9 cellular contexts compared by ENCODE assay signal in the genomic region with DNA sequence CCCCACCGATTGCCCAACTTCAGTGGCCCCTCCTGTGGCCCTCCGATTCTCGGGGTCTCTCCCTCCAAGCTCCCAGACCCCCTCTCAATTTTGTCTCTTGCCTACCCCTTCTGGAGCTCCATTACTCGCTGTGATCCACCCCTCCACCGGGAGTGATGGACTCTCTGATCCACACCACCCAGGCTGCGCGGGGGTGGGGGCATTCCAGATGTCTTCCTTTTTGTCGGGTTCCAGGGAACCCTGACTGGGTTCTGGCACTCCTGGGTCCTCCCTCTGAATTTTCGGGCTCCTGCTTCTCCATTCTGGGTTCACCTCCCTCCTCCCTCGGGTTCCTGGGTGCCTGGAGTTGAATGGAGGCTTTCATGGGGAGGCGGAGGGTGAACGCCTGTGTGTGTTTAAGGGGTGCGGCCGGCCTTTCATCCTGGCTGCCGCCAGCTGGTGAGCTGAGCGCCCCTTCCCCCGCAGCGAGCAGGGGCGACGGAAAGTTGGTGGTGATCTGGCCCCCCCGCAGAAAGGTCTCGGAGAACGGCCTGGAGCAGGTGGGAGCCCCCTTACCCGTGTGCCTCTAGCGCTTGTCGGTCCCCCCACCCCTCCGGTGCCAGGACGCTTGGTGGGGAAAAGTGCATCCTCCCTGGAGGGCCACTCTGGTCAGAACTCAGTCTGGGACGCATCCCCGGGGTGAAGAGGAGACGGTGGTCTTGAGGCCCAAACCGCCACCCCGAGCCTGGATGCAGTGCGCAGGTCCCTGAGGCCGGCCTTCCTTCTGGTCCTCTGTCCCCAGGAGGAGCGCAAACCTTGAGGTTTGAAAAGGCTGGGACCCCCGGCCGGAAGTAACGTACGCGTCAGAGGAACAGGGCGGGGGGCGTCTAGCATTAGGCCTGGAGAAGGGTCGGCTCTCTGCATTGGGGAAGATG. TPM values are rescaled to one million over a fixed set of nuclear protein-coding genes. Genes with fewer than 3 reads are reported as not detected.
DNase-seq lines count a peak whose midpoint lies in the region; ATAC-seq and TF ChIP-seq lines count a peak whose summit lies in the region.
"Had no signal": no experiment of that assay in that cellular context is flagged by ENCODE, and none has a peak within 500 bp of the region (broad histone marks: within the 10 kb centered on the region; RNA-seq: fewer than 3 reads in every experiment).

No MANE protein-coding gene starts in this region.

- H3K9me3 Mint-ChIP-seq in CD4-positive, CD25-positive, alpha-beta regulatory T cell: no peaks in the 10 kb centered on the region
- no peaks in the 10 kb centered on the region for H3K9me3 Mint-ChIP-seq in activated T-helper 17 cell treated with anti-CD3 and anti-CD28 coated beads, Interleukin-2, amount 50 U/mL, for 72 hours

- intact Hi-C loops in left ventricle myocardium inferior (cut with micrococcal nuclease): no loop called here

- peaks cover 0 to 23% (median 7%) of the 10 kb centered on the region in 4 donors for H3K4me1 Mint-ChIP-seq in CD4-positive, CD25-positive, alpha-beta regulatory T cell
- H3K4me1 Mint-ChIP-seq in activated T-helper 17 cell treated with anti-CD3 and anti-CD28 coated beads, Interleukin-2, amount 50 U/mL, for 72 hours: no peaks in the 10 kb centered on the region

- no peak for TF ChIP-seq POLR2A in GM18505 (IDR thresholded peaks at IDR 0.05; ENCODE audit: borderline replicate concordance, extremely low read depth, insufficient read depth, insufficient read length)

- peaks cover 22% of the 10 kb centered on the region for H3K27me3 Mint-ChIP-seq in CD4-positive, CD25-positive, alpha-beta regulatory T cell
- no peaks in the 10 kb centered on the region for H3K27me3 Mint-ChIP-seq in activated T-helper 17 cell treated with anti-CD3 and anti-CD28 coated beads, Interleukin-2, amount 50 U/mL, for 72 hours

- no peaks in the 10 kb centered on the region for H3K9me3 ChIP-seq in CD4-positive, CD25-positive, alpha-beta regulatory T cell (ENCODE audit: control insufficient read depth in 2 of 2, low read length in 2 of 2)
- no peaks in the 10 kb centered on the region for H3K9me3 ChIP-seq in left ventricle myocardium inferior (replicated peaks)

- no peaks in the 10 kb centered on the region for H3K36me3 ChIP-seq in CD4-positive, CD25-positive, alpha-beta regulatory T cell (ENCODE audit: control insufficient read depth, insufficient read depth, low read length)
- no peaks in the 10 kb centered on the region for H3K36me3 ChIP-seq in left ventricle myocardium inferior

- H3K4me3 Mint-ChIP-seq in CD4-positive, CD25-positive, alpha-beta regulatory T cell: peak overlapping the region; percentile 89 to 98 (median 92)
- H3K4me3 Mint-ChIP-seq in activated T-helper 17 cell treated with anti-CD3 and anti-CD28 coated beads, Interleukin-2, amount 50 U/mL, for 72 hours: peak overlapping the region; percentile 92

- DNase-seq in CD4-positive, CD25-positive, alpha-beta regulatory T cell: peak in 1 of 3 donors; percentile 31
- DNase-seq in left ventricle myocardium inferior (no peak), retinal pigment epithelial cell (ENCODE audit: low read depth) (no peak)

- no peaks in the 10 kb centered on the region for H3K36me3 Mint-ChIP-seq in CD4-positive, CD25-positive, alpha-beta regulatory T cell
- no peaks in the 10 kb centered on the region for H3K36me3 Mint-ChIP-seq in activated T-helper 17 cell treated with anti-CD3 and anti-CD28 coated beads, Interleukin-2, amount 50 U/mL, for 72 hours (ENCODE audit: low read depth)

- peak overlapping the region; percentile 64 for H3K4me3 ChIP-seq in CD4-positive, CD25-positive, alpha-beta regulatory T cell (ENCODE audit: low read depth, low read length)
- peak overlapping the region; percentile 92 for H3K4me3 ChIP-seq in left ventricle myocardium inferior
- peak overlapping the region; percentile 70 for H3K4me3 ChIP-seq in retinal pigment epithelial cell (ENCODE audit: low read length)

- no peaks in the 10 kb centered on the region for H3K27me3 ChIP-seq in CD4-positive, CD25-positive, alpha-beta regulatory T cell (ENCODE audit: control insufficient read depth, insufficient read depth, low read length)
- no peaks in the 10 kb centered on the region for H3K27me3 ChIP-seq in left ventricle myocardium inferior (ENCODE audit: low read depth)

- no peak overlapping the region for H3K27ac ChIP-seq in CD4-positive, CD25-positive, alpha-beta regulatory T cell (ENCODE audit: insufficient read depth, low read length, poor library complexity, severe bottlenecking)
- peak overlapping the region; percentile 96 for H3K27ac ChIP-seq in left ventricle myocardium inferior (replicated peaks)

- TF ChIP-seq CTCF in left ventricle myocardium inferior (IDR thresholded peaks at IDR 0.05; ENCODE audit: borderline replicate concordance): no peak
- no peak for TF ChIP-seq CTCF in retinal pigment epithelial cell (conservative IDR thresholded peaks at IDR 0.05; ENCODE audit: low read depth, low read length)

- ATAC-seq in CD4-positive, CD25-positive, alpha-beta regulatory T cell (ENCODE audit: low read depth in 2 of 2): peak in 1 of 2 donors; percentile 4
- peak; percentile 8 for ATAC-seq in HG03066 (IDR thresholded peaks at IDR 0.05; ENCODE audit: low read depth, unreplicated experiment)
- peak; percentile 24 for ATAC-seq in activated T-helper 17 cell treated with anti-CD3 and anti-CD28 coated beads, Interleukin-2, amount 50 U/mL, for 72 hours (replicated peaks)
- no peak for ATAC-seq in HG02759 (IDR thresholded peaks at IDR 0.05; ENCODE audit: unreplicated experiment)
- no peak for ATAC-seq in GM21423 (IDR thresholded peaks at IDR 0.05; ENCODE audit: unreplicated experiment)
- ATAC-seq in GM18505 (IDR thresholded peaks at IDR 0.05; ENCODE audit: unreplicated experiment): no peak

- H3K27ac Mint-ChIP-seq in CD4-positive, CD25-positive, alpha-beta regulatory T cell: peak overlapping the region; percentile 43 to 91 (median 88)
- peak overlapping the region; percentile 82 for H3K27ac Mint-ChIP-seq in activated T-helper 17 cell treated with anti-CD3 and anti-CD28 coated beads, Interleukin-2, amount 50 U/mL, for 72 hours

- H3K4me1 ChIP-seq in CD4-positive, CD25-positive, alpha-beta regulatory T cell (ENCODE audit: control insufficient read depth, insufficient read depth, low read length, poor library complexity, severe bottlenecking): peaks cover 36% of the 10 kb centered on the region
- H3K4me1 ChIP-seq in left ventricle myocardium inferior: peaks cover 46% of the 10 kb centered on the region

RNA-seq across cellular contexts. Expression of gene MISP3, which starts 1.6 kb away (rescaled TPM):
- total RNA-seq in CD4-positive, CD25-positive, alpha-beta regulatory T cell: 0.91 TPM
- polyA plus RNA-seq in CD4-positive, CD25-positive, alpha-beta regulatory T cell: under 1 TPM in 3 of 4 donors, not detected in 1; 0.22 to 0.64 (median 0.44) TPM
- 1 to 10 TPM; 1.5 to 4.1 TPM for total RNA-seq in activated T-helper 17 cell treated with anti-CD3 and anti-CD28 coated beads, Interleukin-2, amount 50 U/mL, for 72 hours
- 8.1 TPM for total RNA-seq in left ventricle myocardium inferior

RNA-seq across cellular contexts. Expression of gene C19orf67, which starts 11.4 kb away (rescaled TPM):
- total RNA-seq in CD4-positive, CD25-positive, alpha-beta regulatory T cell: not detected
- polyA plus RNA-seq in CD4-positive, CD25-positive, alpha-beta regulatory T cell: not detected
- total RNA-seq in activated T-helper 17 cell treated with anti-CD3 and anti-CD28 coated beads, Interleukin-2, amount 50 U/mL, for 72 hours: under 1 TPM in 1 of 2 donors, not detected in 1; 0.42 TPM
- not detected for total RNA-seq in left ventricle myocardium inferior

RNA-seq across cellular contexts. Expression of gene PALM3, which starts 12.3 kb away (rescaled TPM):
- not detected for total RNA-seq in CD4-positive, CD25-positive, alpha-beta regulatory T cell
- polyA plus RNA-seq in CD4-positive, CD25-positive, alpha-beta regulatory T cell: not detected
- not detected for total RNA-seq in activated T-helper 17 cell treated with anti-CD3 and anti-CD28 coated beads, Interleukin-2, amount 50 U/mL, for 72 hours
- total RNA-seq in left ventricle myocardium inferior: 0.38 TPM
- total RNA-seq: T-helper 1 cell treated with Interleukin-12 subunit alpha and Interleukin-12 subunit beta and Interleukin-4 antibody, amounts not matched to agents 30 ng/mL and 1 ng/mL, for 36 hours had no signal

RNA-seq across cellular contexts. Expression of gene SAMD1, which starts 16.4 kb away (rescaled TPM):
- total RNA-seq in CD4-positive, CD25-positive, alpha-beta regulatory T cell: 24.1 TPM
- 1 to 10 TPM in 2 of 4 donors, under 1 TPM in 2; 0.80 to 1.4 (median 1.0) TPM for polyA plus RNA-seq in CD4-positive, CD25-positive, alpha-beta regulatory T cell
- 10 to 100 TPM; 62.1 to 77.5 TPM for total RNA-seq in activated T-helper 17 cell treated with anti-CD3 and anti-CD28 coated beads, Interleukin-2, amount 50 U/mL, for 72 hours
- total RNA-seq in left ventricle myocardium inferior: 46.7 TPM

RNA-seq across cellular contexts. Expression of gene IL27RA, which starts 42.6 kb away (rescaled TPM):
- 51.9 TPM for total RNA-seq in CD4-positive, CD25-positive, alpha-beta regulatory T cell
- polyA plus RNA-seq in CD4-positive, CD25-positive, alpha-beta regulatory T cell: 10 to 100 TPM; 71.2 to 78.4 (median 74.6) TPM
- total RNA-seq in activated T-helper 17 cell treated with anti-CD3 and anti-CD28 coated beads, Interleukin-2, amount 50 U/mL, for 72 hours: 10 to 100 TPM; 52.1 to 53.9 TPM
- total RNA-seq in left ventricle myocardium inferior: 4.0 TPM

Comparison
In these comparisons a context has a peak if more than half of its experiments do, and no peak if none do; other contexts are left out.
1. ATAC-seq: peak in HG03066 (single experiment) and activated T-helper 17 cell treated with anti-CD3 and anti-CD28 coated beads, Interleukin-2, amount 50 U/mL, for 72 hours (single experiment); none in HG02759 (single experiment), GM21423 (single experiment) and GM18505 (single experiment).
2. Peak in every context shown above with its lines, with median percentiles within 50 percentile points of each other: H3K4me3 ChIP-seq.